1 cellular context compared by ENCODE assay signal in genomic region chr10:103793920-103794883, GRCh38.
TF ChIP-seq lines count a peak whose summit lies in the region.

No MANE protein-coding gene starts in this region.

TF ChIP-seq in HepG2, 621 proteins besides CTCF, POLR2A, EP300 and RAD21 (continued from another document):
- TF ChIP-seq SIN3A (IDR thresholded peaks at IDR 0.05; ENCODE audit: borderline replicate concordance, low read depth, low read length) = no peak; the same call in 1 of the 2 replicates
- TF ChIP-seq ZNF44 (CRISPR knock-in tag; IDR thresholded peaks at IDR 0.05) = no peak
- no peak for TF ChIP-seq FLYWCH1 (CRISPR knock-in tag; IDR thresholded peaks at IDR 0.05)
- TF ChIP-seq FOXM1 (CRISPR knock-in tag; IDR thresholded peaks at IDR 0.05) = no peak
- peak; percentile 76 for TF ChIP-seq ZNF652 (CRISPR knock-in tag; IDR thresholded peaks at IDR 0.05; ENCODE audit: borderline replicate concordance, low read depth)
- TF ChIP-seq DPF2 (CRISPR knock-in tag; IDR thresholded peaks at IDR 0.05; ENCODE audit: borderline replicate concordance, low read depth) = peak; percentile 100
- peak; percentile 90; the same call in 1 of the 2 replicates for TF ChIP-seq TOE1 (CRISPR knock-in tag; IDR thresholded peaks at IDR 0.05)
- TF ChIP-seq RORA (CRISPR knock-in tag; IDR thresholded peaks at IDR 0.05) = 0 out of 2 replicates have a peak, but pooled peaks have one; percentile 90
- TF ChIP-seq HOXA9 (CRISPR knock-in tag; IDR thresholded peaks at IDR 0.05; ENCODE audit: borderline replicate concordance) = no peak
- TF ChIP-seq ASH2L (IDR thresholded peaks at IDR 0.05; ENCODE audit: insufficient read length, low read depth, low read length) = peak; percentile 99
- peak; percentile 40 for TF ChIP-seq ZEB1 (IDR thresholded peaks at IDR 0.05; ENCODE audit: insufficient replicate concordance, low read depth)
- peak; percentile 44; the same call in 1 of the 2 replicates for TF ChIP-seq ZNF547 (CRISPR knock-in tag; IDR thresholded peaks at IDR 0.05)
- peak; percentile 85 for TF ChIP-seq ZMYM3 (CRISPR knock-in tag; IDR thresholded peaks at IDR 0.05)
- no peak; the same call in 1 of the 2 replicates for TF ChIP-seq TAF1 (CRISPR knock-in tag; IDR thresholded peaks at IDR 0.05)
- TF ChIP-seq ZSCAN21 (CRISPR knock-in tag; IDR thresholded peaks at IDR 0.05; ENCODE audit: borderline replicate concordance) = peak; percentile 53; the same call in 1 of the 2 replicates
- peak; percentile 35 for TF ChIP-seq POLR2AphosphoS5 (IDR thresholded peaks at IDR 0.05; ENCODE audit: low read depth, low read length)
- peak; percentile 99 for TF ChIP-seq IKZF5 (CRISPR knock-in tag; IDR thresholded peaks at IDR 0.05)
- peak; percentile 92 for TF ChIP-seq ZNF543 (CRISPR knock-in tag; IDR thresholded peaks at IDR 0.05)
- no peak for TF ChIP-seq ZNF354B (CRISPR knock-in tag; IDR thresholded peaks at IDR 0.05)
- peak; percentile 75 for TF ChIP-seq ZNF317 (CRISPR knock-in tag; IDR thresholded peaks at IDR 0.05)
- TF ChIP-seq POLR2G (IDR thresholded peaks at IDR 0.05; ENCODE audit: low read depth, low read length) = peak; percentile 66
- TF ChIP-seq GMEB1 (CRISPR knock-in tag; IDR thresholded peaks at IDR 0.05; ENCODE audit: borderline replicate concordance) = peak; percentile 54; the same call in 1 of the 2 replicates
- TF ChIP-seq E2F2 (CRISPR knock-in tag; IDR thresholded peaks at IDR 0.05; ENCODE audit: borderline replicate concordance) = no peak
- TF ChIP-seq MED8 (CRISPR knock-in tag; IDR thresholded peaks at IDR 0.05; ENCODE audit: insufficient replicate concordance) = peak; percentile 97
- TF ChIP-seq PBX2 (CRISPR knock-in tag; IDR thresholded peaks at IDR 0.05) = no peak
- TF ChIP-seq SNRNP70 (IDR thresholded peaks at IDR 0.05; ENCODE audit: low read depth, low read length) = no peak
- peak; percentile 89; the same call in 1 of the 2 replicates for TF ChIP-seq ZXDC (CRISPR knock-in tag; IDR thresholded peaks at IDR 0.05)
- no peak for TF ChIP-seq ZBTB42 (CRISPR knock-in tag; IDR thresholded peaks at IDR 0.05)
